23 cellular contexts compared by ENCODE assay signal in genomic region chr10:118658762-118659161, GRCh38.
"Had no signal": no experiment of that assay in that cellular context is flagged by ENCODE, and none has a peak within 500 bp of the region (broad histone marks: within the 10 kb centered on the region; RNA-seq: fewer than 3 reads in every experiment).

No MANE protein-coding gene starts in this region.

- H3K4me1 ChIP-seq: body of pancreas, gastrocnemius medialis, left lung, lower lobe of right lung, right atrium auricular region, stomach, tibial nerve had no signal

- H3K27me3 Mint-ChIP-seq: activated T-cell treated with anti-CD3 and anti-CD28 coated beads, Interleukin-2, amount 50 U/mL, for 24 hours had no signal

- ATAC-seq: body of pancreas; effector memory CD8-positive, alpha-beta T cell; gastrocnemius medialis; left lung; lower lobe of right lung; natural killer cell treated with Interleukin-12 subunit alpha and Interleukin-12 subunit beta and Interleukin-15 and Interleukin-18, amount 100 ng/mL, for 72 hours; stimulated activated naive B cell treated with anti-CD40 and anti-IgM and Interleukin-4, amounts not matched to agents 10 μg/mL and 1 μg/mL and 100 μg/mL, for 72 hours had no signal

- H3K4me1 Mint-ChIP-seq: activated B cell treated with CpG ODN at 0.5 μM for 24 hours; stimulated activated naive B cell treated with anti-CD40 and anti-IgM and Interleukin-4, amounts not matched to agents 10 μg/mL and 1 μg/mL and 100 μg/mL, for 72 hours had no signal

- H3K27ac Mint-ChIP-seq: activated B cell treated with CpG ODN at 0.5 μM for 24 hours; natural killer cell treated with Interleukin-12 subunit alpha and Interleukin-12 subunit beta and Interleukin-15 and Interleukin-18, amount 100 ng/mL, for 72 hours; stimulated activated naive B cell treated with anti-CD40 and anti-IgM and Interleukin-4, amounts not matched to agents 10 μg/mL and 1 μg/mL and 100 μg/mL, for 72 hours; T-helper 2 cell treated with Interferon-gamma antibody and Interleukin-4, amounts not matched to agents 5 μg/mL and 100 μg/mL, for 36 hours had no signal

- H3K27me3 ChIP-seq: body of pancreas, right atrium auricular region, stomach, tibial nerve had no signal

- H3K27ac ChIP-seq: body of pancreas, coronary artery, dorsolateral prefrontal cortex, gastrocnemius medialis, left lung, lower lobe of right lung, right atrium auricular region, stomach, tibial nerve had no signal

- DNase-seq: activated B cell treated with CpG ODN at 0.5 μM for 24 hours; activated naive CD4-positive, alpha-beta T cell treated with anti-CD3 and anti-CD28 coated beads, Interleukin-2, amount 50 U/mL, for 16 hours; activated T-cell treated with anti-CD3 and anti-CD28 coated beads, Interleukin-2, amount 50 U/mL, for 24 hours; aorta; body of pancreas; cerebellar nuclear complex; dorsolateral prefrontal cortex; effector memory CD8-positive, alpha-beta T cell; erythroblast; gastrocnemius medialis; glutamatergic neuron; left lung; lower lobe of right lung; mesenchymal stem cell; stimulated activated CD4-positive, alpha-beta T cell treated with anti-CD3 and anti-CD28 coated beads, Interleukin-1b, Interleukin-23, amount 100 ng/mL, for 48 hours; stimulated activated naive B cell treated with anti-CD40 and anti-IgM and Interleukin-4, amounts not matched to agents 10 μg/mL and 1 μg/mL and 100 μg/mL, for 72 hours; stomach had no signal

- H3K4me3 Mint-ChIP-seq: activated B cell treated with CpG ODN at 0.5 μM for 24 hours; activated T-cell treated with anti-CD3 and anti-CD28 coated beads, Interleukin-2, amount 50 U/mL, for 24 hours; natural killer cell treated with Interleukin-12 subunit alpha and Interleukin-12 subunit beta and Interleukin-15 and Interleukin-18, amount 100 ng/mL, for 72 hours; stimulated activated naive B cell treated with anti-CD40 and anti-IgM and Interleukin-4, amounts not matched to agents 10 μg/mL and 1 μg/mL and 100 μg/mL, for 72 hours had no signal

- H3K9me3 ChIP-seq: gastrocnemius medialis, lower lobe of right lung, right atrium auricular region had no signal

- H3K4me3 ChIP-seq: body of pancreas, coronary artery, dorsolateral prefrontal cortex, gastrocnemius medialis, left lung, lower lobe of right lung, right atrium auricular region, smooth muscle cell, stomach, tibial nerve had no signal

- H3K36me3 ChIP-seq: gastrocnemius medialis, left lung, lower lobe of right lung, right atrium auricular region, stomach, tibial nerve had no signal
